In genomic region chr14:106808907-106809306, GRCh38 we compare ENCODE assay signal across 29 cellular contexts.
"Had no signal": no experiment of that assay in that cellular context is flagged by ENCODE, and none has a peak within 500 bp of the region (broad histone marks: within the 10 kb centered on the region; RNA-seq: fewer than 3 reads in every experiment).

No MANE protein-coding gene starts in this region.

- H3K27me3 Mint-ChIP-seq: progenitor cell of endocrine pancreas had no signal

- FAIRE-seq: small intestine, urothelium cell line had no signal

- H3K9me3 Mint-ChIP-seq: natural killer cell treated with Interleukin-12 subunit alpha and Interleukin-12 subunit beta and Interleukin-15 and Interleukin-18, amount 100 ng/mL, for 72 hours; neural crest cell; stimulated activated effector memory CD8-positive, alpha-beta T cell treated with anti-CD3 and anti-CD28 coated beads, Interleukin-12 subunit alpha, Interleukin-12 subunit beta, amount 100 ng/mL, for 72 hours; stimulated activated naive B cell treated with anti-CD40 and anti-IgM and Interleukin-4, amounts not matched to agents 10 μg/mL and 1 μg/mL and 100 μg/mL, for 72 hours; stimulated activated naive CD8-positive, alpha-beta T cell treated with anti-CD3 and anti-CD28 coated beads, Interleukin-15, Interleukin-2, amounts not matched to agents 100 ng/mL and 50 ng/mL, for 24 hours had no signal

- DNase-seq: nephron progenitor cell; nucleus accumbens; posterior cingulate gyrus; psoas muscle; right cardiac atrium; right lobe of liver; sigmoid colon; small intestine; stimulated activated CD4-positive, alpha-beta T cell treated with anti-CD3 and anti-CD28 coated beads, Interleukin-15, amount 100 ng/mL, for 24 hours; stimulated activated CD4-positive, alpha-beta T cell treated with anti-CD3 and anti-CD28 coated beads, Interleukin-2, amount 100 ng/mL, for 24 hours; stimulated activated CD4-positive, alpha-beta T cell treated with anti-CD3 and anti-CD28 coated beads, Interleukin-2, amount 100 ng/mL, for 48 hours; stimulated activated CD4-positive, alpha-beta T cell treated with anti-CD3 and anti-CD28 coated beads, Interleukin-4, amount 100 ng/mL, for 24 hours; stimulated activated naive B cell treated with anti-CD40 and anti-IgM and Interleukin-4, amounts not matched to agents 10 μg/mL and 1 μg/mL and 100 μg/mL, for 72 hours; stimulated activated naive CD4-positive, alpha-beta T cell treated with Interleukin-2 at 50 U/mL for 16 hours; stomach; thyroid gland; trophoblast cell; upper lobe of left lung had no signal

- H3K4me1 ChIP-seq: parathyroid adenoma, psoas muscle, right lobe of liver, sigmoid colon, stomach, thyroid gland, tibial nerve, upper lobe of left lung, vagina had no signal

- H3K27ac Mint-ChIP-seq: natural killer cell treated with Interleukin-12 subunit alpha and Interleukin-12 subunit beta and Interleukin-15 and Interleukin-18, amount 100 ng/mL, for 72 hours; nephron progenitor cell; progenitor cell of endocrine pancreas; stimulated activated effector memory CD8-positive, alpha-beta T cell treated with anti-CD3 and anti-CD28 coated beads, Interleukin-12 subunit alpha, Interleukin-12 subunit beta, amount 100 ng/mL, for 72 hours; stimulated activated naive B cell treated with anti-CD40 and anti-IgM and Interleukin-4, amounts not matched to agents 10 μg/mL and 1 μg/mL and 100 μg/mL, for 72 hours; stimulated activated naive CD8-positive, alpha-beta T cell treated with anti-CD3 and anti-CD28 coated beads, Interleukin-15, Interleukin-2, amounts not matched to agents 100 ng/mL and 50 ng/mL, for 24 hours had no signal

- H3K27me3 ChIP-seq: right lobe of liver, thyroid gland, tibial nerve, upper lobe of left lung, vagina had no signal

- H3K4me3 ChIP-seq: psoas muscle, right lobe of liver, sigmoid colon, stomach, thoracic aorta, thyroid gland, tibial nerve, upper lobe of left lung, vagina had no signal

- H3K9me3 ChIP-seq: neutrophil, psoas muscle, right lobe of liver, sigmoid colon, stomach, thoracic aorta, thyroid gland, tibial nerve, upper lobe of left lung, vagina had no signal

- H3K4me1 Mint-ChIP-seq: nephron progenitor cell, neural crest cell had no signal

- ATAC-seq: natural killer cell treated with Interleukin-12 subunit alpha and Interleukin-12 subunit beta and Interleukin-15 and Interleukin-18, amount 100 ng/mL, for 72 hours; psoas muscle; right cardiac atrium; right lobe of liver; stimulated activated effector memory CD8-positive, alpha-beta T cell treated with anti-CD3 and anti-CD28 coated beads, Interleukin-12 subunit alpha, Interleukin-12 subunit beta, amount 100 ng/mL, for 72 hours had no signal

- H3K4me3 Mint-ChIP-seq: natural killer cell treated with Interleukin-12 subunit alpha and Interleukin-12 subunit beta and Interleukin-15 and Interleukin-18, amount 100 ng/mL, for 72 hours; nephron progenitor cell; neural crest cell; stimulated activated effector memory CD8-positive, alpha-beta T cell treated with anti-CD3 and anti-CD28 coated beads, Interleukin-12 subunit alpha, Interleukin-12 subunit beta, amount 100 ng/mL, for 72 hours; stimulated activated naive CD8-positive, alpha-beta T cell treated with anti-CD3 and anti-CD28 coated beads, Interleukin-15, Interleukin-2, amounts not matched to agents 100 ng/mL and 50 ng/mL, for 24 hours had no signal

- H3K36me3 ChIP-seq: neutrophil, right lobe of liver, sigmoid colon, stomach, thoracic aorta, thyroid gland, tibial nerve, upper lobe of left lung, vagina had no signal

- H3K36me3 Mint-ChIP-seq: natural killer cell treated with Interleukin-12 subunit alpha and Interleukin-12 subunit beta and Interleukin-15 and Interleukin-18, amount 100 ng/mL, for 72 hours; stimulated activated effector memory CD8-positive, alpha-beta T cell treated with anti-CD3 and anti-CD28 coated beads, Interleukin-12 subunit alpha, Interleukin-12 subunit beta, amount 100 ng/mL, for 72 hours; stimulated activated naive B cell treated with anti-CD40 and anti-IgM and Interleukin-4, amounts not matched to agents 10 μg/mL and 1 μg/mL and 100 μg/mL, for 72 hours had no signal

- H3K27ac ChIP-seq: neutrophil, parathyroid adenoma, psoas muscle, right lobe of liver, sigmoid colon, stomach, thoracic aorta, thyroid gland, tibial nerve, upper lobe of left lung, vagina had no signal
